In the genomic region with DNA sequence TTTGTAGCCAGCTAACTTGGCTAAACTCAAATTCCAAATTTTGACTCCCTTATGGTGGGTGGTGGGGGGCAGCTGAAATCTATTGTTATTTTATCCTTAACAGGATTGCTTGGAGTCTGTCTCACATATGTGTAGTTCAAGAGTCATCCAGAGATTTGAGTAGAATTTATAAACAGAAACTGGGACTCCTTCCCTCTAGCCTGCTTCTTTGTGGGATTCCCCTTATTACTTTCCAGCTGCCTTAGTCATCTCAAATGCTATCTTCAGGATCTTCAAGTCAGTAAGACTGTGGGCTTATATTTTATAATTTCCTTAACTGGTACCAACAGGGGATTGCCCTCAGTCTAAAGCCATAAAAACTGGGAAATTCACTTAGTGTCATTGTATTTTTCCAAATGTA, we compare ENCODE assay signal across 19 cellular contexts. TPM values are rescaled to one million over a fixed set of nuclear protein-coding genes. Genes with fewer than 3 reads are reported as not detected.
DNase-seq lines count a peak whose midpoint lies in the region; ATAC-seq and TF ChIP-seq lines count a peak whose summit lies in the region.
"Had no signal": no experiment of that assay in that cellular context is flagged by ENCODE, and none has a peak within 500 bp of the region (broad histone marks: within the 10 kb centered on the region; RNA-seq: fewer than 3 reads in every experiment).

No MANE protein-coding gene starts in this region.

- H3K27me3 ChIP-seq in suprapubic skin = no peaks in the 10 kb centered on the region

- H3K4me1 ChIP-seq in suprapubic skin = no peaks in the 10 kb centered on the region

- no peak overlapping the region for H3K27ac Mint-ChIP-seq in activated CD4-positive, alpha-beta T cell treated with anti-CD3 and anti-CD28 coated beads for 36 hours
- H3K27ac Mint-ChIP-seq: T-helper 2 cell treated with Interferon-gamma antibody and Interleukin-4, amounts not matched to agents 5 μg/mL and 100 μg/mL, for 36 hours; type B pancreatic cell had no signal

- no peak overlapping the region for H3K4me3 Mint-ChIP-seq in activated CD4-positive, alpha-beta T cell treated with anti-CD3 and anti-CD28 coated beads for 36 hours
- H3K4me3 Mint-ChIP-seq: naive thymus-derived CD8-positive, alpha-beta T cell; T-helper 2 cell treated with Interferon-gamma antibody and Interleukin-4, amounts not matched to agents 5 μg/mL and 100 μg/mL, for 36 hours; type B pancreatic cell had no signal

- TF ChIP-seq POLR2A in suprapubic skin (IDR thresholded peaks at IDR 0.05) = no peak

- no peaks in the 10 kb centered on the region for H3K4me1 Mint-ChIP-seq in activated CD4-positive, alpha-beta T cell treated with anti-CD3 and anti-CD28 coated beads for 36 hours

- H3K36me3 Mint-ChIP-seq in activated CD4-positive, alpha-beta T cell treated with anti-CD3 and anti-CD28 coated beads for 36 hours (ENCODE audit: low read depth) = peaks cover 64% of the 10 kb centered on the region

- peaks cover 2% of the 10 kb centered on the region for H3K9me3 Mint-ChIP-seq in activated CD4-positive, alpha-beta T cell treated with anti-CD3 and anti-CD28 coated beads for 36 hours (ENCODE audit: low read depth)
- H3K9me3 Mint-ChIP-seq: T-helper 2 cell treated with Interferon-gamma antibody and Interleukin-4, amounts not matched to agents 5 μg/mL and 100 μg/mL, for 36 hours had no signal

- H3K4me3 ChIP-seq in astrocyte of the spinal cord (ENCODE audit: low read depth, low read length) (no peak overlapping the region), suprapubic skin (no peak overlapping the region)
- H3K4me3 ChIP-seq: PC-9, skin epidermis had no signal

- no peaks in the 10 kb centered on the region for H3K9me3 ChIP-seq in suprapubic skin

- ATAC-seq in activated CD4-positive, alpha-beta T cell treated with anti-CD3 and anti-CD28 coated beads for 36 hours = peak; percentile 19
- ATAC-seq: naive thymus-derived CD8-positive, alpha-beta T cell had no signal

- no peak for DNase-seq in activated CD4-positive, alpha-beta T cell treated with anti-CD3 and anti-CD28 coated beads for 36 hours
- no peak for DNase-seq in activated CD4-positive, alpha-beta T cell treated with anti-CD3 and anti-CD28 coated beads, Interleukin-2, amount 50 U/mL, for 4 hours
- DNase-seq in astrocyte of the spinal cord (ENCODE audit: low read depth, low spot score) (peak; percentile 70), iris pigment epithelial cell (ENCODE audit: low read depth) (peak; percentile 91), suprapubic skin (ENCODE audit: low spot score in 2 of 2) (no peak), NCI-H2171 treated with DMSO at 0.1 percent for 48 hours (lab: John Stamatoyannopoulos, UW) (no peak), NCI-H1092 treated with DMSO at 0.1 percent for 48 hours (lab: John Stamatoyannopoulos, UW) (no peak)
- no peak for DNase-seq in stimulated activated naive CD4-positive, alpha-beta T cell (lab: John Stamatoyannopoulos, UW)
- DNase-seq: activated CD4-positive, alpha-beta T cell treated with anti-CD3 and anti-CD28 coated beads, Interleukin-2, amount 50 U/mL, for 48 hours; activated gamma-delta T cell; foreskin melanocyte; H7; islet precursor cell; naive thymus-derived CD8-positive, alpha-beta T cell had no signal

- H3K27ac ChIP-seq in suprapubic skin = peak overlapping the region; percentile 5
- H3K27ac ChIP-seq: 22Rv1, PC-9 had no signal

- in situ Hi-C loops in astrocyte of the spinal cord (cut with HindIII; ENCODE audit: low sequenced_read_pairs) = no loop called here

- POLR2A ChIA-PET in activated CD4-positive, alpha-beta T cell treated with anti-CD3 and anti-CD28 coated beads for 36 hours (lab: Charles Lee) = interaction anchor here (0.6 kb wide), 1 partner anchor 14 kb away, joined by 3 read pairs; no protein-coding TSS in a partner anchor

- H3K36me3 ChIP-seq in suprapubic skin = peaks cover 59% of the 10 kb centered on the region

- TF ChIP-seq CTCF in astrocyte of the spinal cord (IDR thresholded peaks at IDR 0.05; ENCODE audit: low read depth, low read length) = no peak
- TF ChIP-seq CTCF in suprapubic skin (IDR thresholded peaks at IDR 0.05) = no peak

- H3K27me3 Mint-ChIP-seq in activated CD4-positive, alpha-beta T cell treated with anti-CD3 and anti-CD28 coated beads for 36 hours = no peaks in the 10 kb centered on the region
- H3K27me3 Mint-ChIP-seq: naive thymus-derived CD8-positive, alpha-beta T cell; type B pancreatic cell had no signal

- TF ChIP-seq EP300 in suprapubic skin (IDR thresholded peaks at IDR 0.05) = no peak

- CTCF ChIA-PET in activated CD4-positive, alpha-beta T cell treated with anti-CD3 and anti-CD28 coated beads for 36 hours (lab: Charles Lee) = no interaction called here

- intact Hi-C loops in activated CD4-positive, alpha-beta T cell treated with anti-CD3 and anti-CD28 coated beads for 36 hours (cut with DNase I, micrococcal nuclease) = no loop called here

RNA-seq across cellular contexts. Expression of gene NNT, which starts 55.5 kb away (rescaled TPM):
- total RNA-seq in activated CD4-positive, alpha-beta T cell treated with anti-CD3 and anti-CD28 coated beads for 36 hours = 10 to 100 TPM; 55.4 to 77.5 TPM
- total RNA-seq in suprapubic skin = 10 to 100 TPM; 23.9 to 38.3 (median 32.7) TPM

Comparison
In these comparisons a context has a peak if more than half of its experiments do, and no peak if none do; other contexts are left out.
1. DNase-seq: peak in astrocyte of the spinal cord (single experiment) and iris pigment epithelial cell (single experiment); none in activated CD4-positive, alpha-beta T cell treated with anti-CD3 and anti-CD28 coated beads for 36 hours (single experiment), activated CD4-positive, alpha-beta T cell treated with anti-CD3 and anti-CD28 coated beads, Interleukin-2, amount 50 U/mL, for 4 hours (0 of 2), suprapubic skin (0 of 2), NCI-H2171 treated with DMSO at 0.1 percent for 48 hours (single experiment), stimulated activated naive CD4-positive, alpha-beta T cell (0 of 6) and NCI-H1092 treated with DMSO at 0.1 percent for 48 hours (single experiment).